ENCODE assay signal across 26 cellular contexts in genomic region chr1:87647436-87648177, GRCh38.
"Had no signal": no experiment of that assay in that cellular context is flagged by ENCODE, and none has a peak within 500 bp of the region (broad histone marks: within the 10 kb centered on the region; RNA-seq: fewer than 3 reads in every experiment).

No MANE protein-coding gene starts in this region.

- H3K27me3 Mint-ChIP-seq: activated B cell treated with CpG ODN at 0.5 μM for 24 hours; activated CD4-positive, alpha-beta memory T cell treated with anti-CD3 and anti-CD28 coated beads, Interleukin-2, amount 10 ng/mL, durations not matched to agents 7 days and 5 days; activated T-helper 17 cell treated with anti-CD3 and anti-CD28 coated beads, Interleukin-2, amount 50 U/mL, for 72 hours; T-helper 17 cell had no signal

- FAIRE-seq: TTC549 had no signal

- DNase-seq: activated B cell treated with CpG ODN at 0.5 μM for 24 hours; activated CD4-positive, alpha-beta memory T cell treated with anti-CD3 and anti-CD28 coated beads, Interleukin-2, amount 10 ng/mL, durations not matched to agents 7 days and 5 days; activated CD4-positive, alpha-beta T cell treated with anti-CD3 and anti-CD28 coated beads for 1 hour; activated CD4-positive, alpha-beta T cell treated with anti-CD3 and anti-CD28 coated beads, Interleukin-2, amount 50 U/mL, for 1 hour; activated gamma-delta T cell; activated naive CD4-positive, alpha-beta T cell treated with anti-CD3 and anti-CD28 coated beads for 36 hours; activated T-cell treated with anti-CD3 and anti-CD28 coated beads for 4 hours; activated T-cell treated with anti-CD3 and anti-CD28 coated beads, Interleukin-2, amount 50 U/mL, for 48 hours; amygdala; brain microvascular endothelial cell; cerebellar nuclear complex; MV-4-11; NCI-H1092 treated with DMSO at 0.1 percent for 48 hours; NCI-H1417 treated with DMSO at 0.1 percent for 48 hours; NCI-H187; NCI-H2081; NCI-H510A treated with DMSO at 0.1 percent for 48 hours; NCI-H69; NK-92 treated with Interleukin-12 subunit alpha and Interleukin-12 subunit beta, amount 100 ng/mL, for 24 hours; Peyer's patch; SHP77 treated with DMSO at 0.1 percent for 48 hours; T-helper 17 cell; T1000 had no signal

- H3K9me3 Mint-ChIP-seq: activated B cell treated with CpG ODN at 0.5 μM for 24 hours; activated CD4-positive, alpha-beta memory T cell treated with anti-CD3 and anti-CD28 coated beads, Interleukin-2, amount 10 ng/mL, durations not matched to agents 7 days and 5 days; activated naive CD4-positive, alpha-beta T cell treated with anti-CD3 and anti-CD28 coated beads for 36 hours; activated T-helper 17 cell treated with anti-CD3 and anti-CD28 coated beads, Interleukin-2, amount 50 U/mL, for 72 hours had no signal

- H3K27ac Mint-ChIP-seq: activated B cell treated with CpG ODN at 0.5 μM for 24 hours; activated CD4-positive, alpha-beta memory T cell treated with anti-CD3 and anti-CD28 coated beads, Interleukin-2, amount 10 ng/mL, durations not matched to agents 7 days and 5 days; activated naive CD4-positive, alpha-beta T cell treated with anti-CD3 and anti-CD28 coated beads for 36 hours; activated naive CD8-positive, alpha-beta T cell; activated T-helper 17 cell treated with anti-CD3 and anti-CD28 coated beads, Interleukin-2, amount 50 U/mL, for 72 hours; T-helper 17 cell had no signal

- H3K27me3 ChIP-seq: brain microvascular endothelial cell, Peyer's patch had no signal

- H3K9me3 ChIP-seq: Peyer's patch had no signal

- H3K4me3 Mint-ChIP-seq: activated B cell treated with CpG ODN at 0.5 μM for 24 hours; activated CD4-positive, alpha-beta memory T cell treated with anti-CD3 and anti-CD28 coated beads, Interleukin-2, amount 10 ng/mL, durations not matched to agents 7 days and 5 days; activated naive CD4-positive, alpha-beta T cell treated with anti-CD3 and anti-CD28 coated beads for 36 hours; activated naive CD8-positive, alpha-beta T cell; activated T-helper 17 cell treated with anti-CD3 and anti-CD28 coated beads, Interleukin-2, amount 50 U/mL, for 72 hours; T-helper 17 cell had no signal

- H3K36me3 Mint-ChIP-seq: activated naive CD8-positive, alpha-beta T cell had no signal

- H3K4me3 ChIP-seq: Peyer's patch had no signal

- H3K36me3 ChIP-seq: brain microvascular endothelial cell, Peyer's patch had no signal

- H3K27ac ChIP-seq: brain microvascular endothelial cell, Peyer's patch had no signal

- H3K4me1 Mint-ChIP-seq: activated B cell treated with CpG ODN at 0.5 μM for 24 hours; activated CD4-positive, alpha-beta memory T cell treated with anti-CD3 and anti-CD28 coated beads, Interleukin-2, amount 10 ng/mL, durations not matched to agents 7 days and 5 days; activated T-helper 17 cell treated with anti-CD3 and anti-CD28 coated beads, Interleukin-2, amount 50 U/mL, for 72 hours; T-helper 17 cell had no signal

- ATAC-seq: activated T-helper 17 cell treated with anti-CD3 and anti-CD28 coated beads, Interleukin-2, amount 50 U/mL, for 72 hours; T-helper 17 cell had no signal
